25 cellular contexts compared by ENCODE assay signal in the genomic region with DNA sequence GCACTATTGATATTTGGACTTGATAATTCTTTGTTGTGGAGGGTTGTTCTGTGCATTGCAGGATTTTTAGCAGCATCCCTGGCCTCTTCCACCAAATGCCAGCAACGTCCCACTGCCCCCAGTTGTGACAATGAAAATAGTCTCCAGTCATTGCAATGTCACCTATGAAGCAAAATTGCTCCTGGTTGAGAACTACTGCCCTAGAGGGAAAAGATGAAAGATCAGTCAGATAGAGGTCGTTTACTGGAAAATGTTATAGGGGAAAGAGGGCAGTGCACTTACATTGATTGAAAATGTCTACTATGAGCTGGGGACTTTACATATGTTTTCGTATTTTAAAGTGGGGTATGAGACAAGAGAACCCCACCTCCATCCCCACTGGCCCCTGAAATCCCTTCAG.
"Had no signal": no experiment of that assay in that cellular context is flagged by ENCODE, and none has a peak within 500 bp of the region (broad histone marks: within the 10 kb centered on the region; RNA-seq: fewer than 3 reads in every experiment).

No MANE protein-coding gene starts in this region.

- H3K4me3 ChIP-seq: stomach, suprapubic skin, testis, thoracic aorta, thyroid gland, tibial artery, tibial nerve, transverse colon, upper lobe of left lung, upper lobe of right lung, uterus, vagina had no signal

- H3K36me3 ChIP-seq: stomach, suprapubic skin, thoracic aorta, thyroid gland, tibial artery, tibial nerve, transverse colon, upper lobe of left lung, upper lobe of right lung, uterus, vagina had no signal

- DNase-seq: stimulated activated CD4-positive, alpha-beta T cell treated with anti-CD3 and anti-CD28 coated beads, Interleukin-2, amount 100 ng/mL, for 48 hours; stimulated activated CD4-positive, alpha-beta T cell treated with anti-CD3 and anti-CD28 coated beads, Interleukin-4, amount 100 ng/mL, for 1 hour; stimulated activated CD4-positive, alpha-beta T cell treated with anti-CD3 and anti-CD28 coated beads, Interleukin-4, amount 100 ng/mL, for 24 hours; stimulated activated CD4-positive, alpha-beta T cell treated with anti-CD3 and anti-CD28 coated beads, Interleukin-4, amount 100 ng/mL, for 4 hours; stimulated activated CD8-positive, alpha-beta memory T cell treated with anti-CD3 and anti-CD28 coated beads, Interleukin-4, amount 100 ng/mL, for 48 hours; stimulated activated naive B cell treated with anti-CD40 and anti-IgM and Interleukin-4, amounts not matched to agents 10 μg/mL and 1 μg/mL and 100 μg/mL, for 72 hours; stimulated activated naive CD4-positive, alpha-beta T cell treated with Interleukin-2 at 50 U/mL for 16 hours; stimulated activated naive CD8-positive, alpha-beta T cell treated with anti-CD3 and anti-CD28 coated beads, Interleukin-15, amount 100 ng/mL, for 72 hours; stimulated activated naive CD8-positive, alpha-beta T cell treated with anti-CD3 and anti-CD28 coated beads, Interleukin-15, Interleukin-2, amounts not matched to agents 100 U/mL and 50 U/mL, for 24 hours; stomach; substantia nigra; testis; thyroid gland; tibial artery; transverse colon; upper lobe of right lung; uterus had no signal

- H3K4me1 ChIP-seq: stomach, suprapubic skin, testis, thyroid gland, tibial artery, transverse colon, upper lobe of left lung, upper lobe of right lung, uterus, vagina had no signal

- H3K27me3 ChIP-seq: suprapubic skin, testis, thyroid gland, tibial nerve, upper lobe of left lung, uterus, vagina had no signal

- H3K9me3 ChIP-seq: stomach, suprapubic skin, testis, thoracic aorta, thyroid gland, tibial artery, tibial nerve, transverse colon, upper lobe of left lung, upper lobe of right lung, uterus, vagina had no signal

- H3K27ac ChIP-seq: stomach, suprapubic skin, testis, thoracic aorta, thyroid gland, tibial artery, tibial nerve, transverse colon, upper lobe of left lung, upper lobe of right lung, uterus, vagina had no signal

- ATAC-seq: stimulated activated effector memory CD8-positive, alpha-beta T cell treated with anti-CD3 and anti-CD28 coated beads, Interleukin-12 subunit alpha, Interleukin-12 subunit beta, amount 100 ng/mL, for 72 hours; stimulated activated memory B cell treated with anti-CD40 and anti-IgM and Interleukin-4, amounts not matched to agents 10 μg/mL and 1 μg/mL and 100 μg/mL, for 72 hours; stimulated activated naive B cell treated with anti-CD40 and anti-IgM and Interleukin-4, amounts not matched to agents 10 μg/mL and 1 μg/mL and 100 μg/mL, for 72 hours; stimulated activated naive CD8-positive, alpha-beta T cell treated with anti-CD3 and anti-CD28 coated beads, Interleukin-15, amount 100 ng/mL, for 72 hours; stimulated activated naive CD8-positive, alpha-beta T cell treated with anti-CD3 and anti-CD28 coated beads, Interleukin-15, Interleukin-2, amounts not matched to agents 100 U/mL and 50 U/mL, for 24 hours; upper lobe of right lung had no signal

- FAIRE-seq: urothelium cell line had no signal
